In genomic region chr6:36929607-36930006, GRCh38 we compare ENCODE assay signal across 17 cellular contexts. TPM values are rescaled to one million over a fixed set of nuclear protein-coding genes. Genes with fewer than 3 reads are reported as not detected.
DNase-seq lines count a peak whose midpoint lies in the region; ATAC-seq, FAIRE-seq and TF ChIP-seq lines count a peak whose summit lies in the region.
"Had no signal": no experiment of that assay in that cellular context is flagged by ENCODE, and none has a peak within 500 bp of the region (broad histone marks: within the 10 kb centered on the region; RNA-seq: fewer than 3 reads in every experiment).

No MANE protein-coding gene starts in this region.

- WGBS in K562 (ENCODE audit: insufficient coverage, low coverage, missing lambda C conversion rate): 11% methylated on average over 5 of the region's 5 CpGs
- WGBS in smooth muscle cell (ENCODE audit: low lambda C conversion rate): 76% methylated on average over 5 of the region's 5 CpGs

- H4K20me1 ChIP-seq in K562 (replicated peaks; ENCODE audit: control insufficient read depth, insufficient read depth, low read length) (peaks cover 12% of the 10 kb centered on the region; the same call in 1 of the 2 replicates), smooth muscle cell (ENCODE audit: low read depth) (no peaks in the 10 kb centered on the region)

- no peak for TF ChIP-seq CTCF in HFFc6 (IDR thresholded peaks at IDR 0.05)
- TF ChIP-seq CTCF in K562 (IDR thresholded peaks at IDR 0.05 in 2 of 3, conservative IDR thresholded peaks at IDR 0.05 in 1 of 3; ENCODE audit: insufficient read depth in 2 of 3, low read depth in 1 of 3, low read length in 3 of 3): no peak
- no peak for TF ChIP-seq CTCF in smooth muscle cell (IDR thresholded peaks at IDR 0.05; ENCODE audit: borderline replicate concordance, insufficient read depth, poor library complexity, severe bottlenecking)

- in situ Hi-C loops in K562 (cut with MboI): no loop called here

- H3K4me3 Mint-ChIP-seq in HFFc6: no peak overlapping the region
- H3K4me3 Mint-ChIP-seq: activated CD4-positive, alpha-beta T cell treated with anti-CD3 and anti-CD28 coated beads, Interleukin-2, amount 10 ng/mL, durations not matched to agents 24 days and 14 days had no signal

- 0 out of 3 replicates have a peak, but pooled peaks have one; percentile 5 for ATAC-seq in K562
- no peak for ATAC-seq in HG02571 (IDR thresholded peaks at IDR 0.05; ENCODE audit: unreplicated experiment)

- H3K36me3 ChIP-seq in K562 (ENCODE audit: control insufficient read depth, insufficient read depth, low read length) (peaks cover 12% of the 10 kb centered on the region; the same call in 2 of the 3 replicates), smooth muscle cell (ENCODE audit: low read depth) (no peaks in the 10 kb centered on the region)
- H3K36me3 ChIP-seq: colonic mucosa had no signal

- no peak overlapping the region for H3K9ac ChIP-seq in K562 (ENCODE audit: insufficient read depth in 1 of 2, low read depth in 2 of 2, low read length in 2 of 2)
- H3K9ac ChIP-seq in smooth muscle cell (ENCODE audit: low read depth): no peak overlapping the region

- H2AFZ ChIP-seq in K562 (ENCODE audit: low read depth, low read length): no peak overlapping the region
- no peak overlapping the region for H2AFZ ChIP-seq in smooth muscle cell (ENCODE audit: low read depth)

- FAIRE-seq in K562 (lab: Jason Lieb, UNC): no peak
- FAIRE-seq: H54 had no signal

- POLR2A ChIA-PET in K562 (lab: Yijun Ruan, JAX): no interaction called here

- H3K4me3 ChIP-seq in K562 (no peak overlapping the region), smooth muscle cell (no peak overlapping the region)
- H3K4me3 ChIP-seq: colonic mucosa, upper lobe of right lung had no signal

- H3K4me1 ChIP-seq in K562 (replicated peaks in 1 of 2; ENCODE audit: control insufficient read depth in 2 of 2, insufficient read depth in 2 of 2, low read length in 2 of 2) (peaks cover 0 to 7% of the 10 kb centered on the region in 2 experiments; a peak in 2 of 5 replicates), smooth muscle cell (ENCODE audit: low read depth) (no peaks in the 10 kb centered on the region)
- H3K4me1 ChIP-seq: colonic mucosa had no signal

- H3K27me3 Mint-ChIP-seq in HFFc6 (ENCODE audit: insufficient read depth): peaks cover 1% of the 10 kb centered on the region; the same call in 1 of the 2 replicates
- H3K27me3 Mint-ChIP-seq: activated CD4-positive, alpha-beta T cell treated with anti-CD3 and anti-CD28 coated beads, Interleukin-2, amount 10 ng/mL, durations not matched to agents 24 days and 14 days had no signal

- intact Hi-C loops in K562 (cut with micrococcal nuclease): no loop called here

- no peak overlapping the region for H3K27ac ChIP-seq in K562 (ENCODE audit: extremely low read depth, low read depth, low read length)
- no peak overlapping the region for H3K27ac ChIP-seq in smooth muscle cell (ENCODE audit: low read depth)
- H3K27ac ChIP-seq: colonic mucosa, upper lobe of right lung had no signal

- no peaks in the 10 kb centered on the region for H3K79me2 ChIP-seq in K562 (ENCODE audit: control insufficient read depth, insufficient read depth, low read length)
- no peaks in the 10 kb centered on the region for H3K79me2 ChIP-seq in smooth muscle cell (ENCODE audit: low read depth)

- H3K9me3 Mint-ChIP-seq in HFFc6: no peaks in the 10 kb centered on the region
- H3K9me3 Mint-ChIP-seq: activated CD4-positive, alpha-beta T cell treated with anti-CD3 and anti-CD28 coated beads, Interleukin-2, amount 10 ng/mL, durations not matched to agents 24 days and 14 days had no signal

- H3K4me2 ChIP-seq in K562 (ENCODE audit: insufficient read depth, low read length) (no peak overlapping the region), smooth muscle cell (no peak overlapping the region)

- peaks cover 2 to 8% of the 10 kb centered on the region in 2 experiments; a peak in 4 of 5 replicates for H3K27me3 ChIP-seq in K562 (ENCODE audit: control insufficient read depth in 2 of 2, insufficient read depth in 2 of 2, low read length in 2 of 2)
- H3K27me3 ChIP-seq in smooth muscle cell (ENCODE audit: low read depth): no peaks in the 10 kb centered on the region
- H3K27me3 ChIP-seq: colonic mucosa, upper lobe of right lung had no signal

- DNase-seq in AG08395 (ENCODE audit: low spot score): peak; percentile 38
- peak; percentile 18 for DNase-seq in HFFc6
- no peak for DNase-seq in K562 (ENCODE audit: extremely low read depth in 1 of 4, low spot score in 3 of 4)
- DNase-seq in iris pigment epithelial cell (ENCODE audit: low read depth): peak; percentile 89
- DNase-seq in smooth muscle cell (lab: John Stamatoyannopoulos, UW; ENCODE audit: unreplicated experiment): no peak
- no peak for DNase-seq in NAMALWA (ENCODE audit: low spot score)
- DNase-seq in activated T-cell treated with anti-CD3 and anti-CD28 coated beads, Interleukin-2, amount 50 U/mL, for 1 hour: no peak
- DNase-seq: activated CD4-positive, alpha-beta T cell treated with anti-CD3 and anti-CD28 coated beads, Interleukin-2, amount 10 ng/mL, durations not matched to agents 24 days and 14 days; activated effector memory CD4-positive, alpha-beta T cell treated with anti-CD3 and anti-CD28 coated beads, Interleukin-2, amount 50 U/mL, for 16 hours; C1 segment of cervical spinal cord; colonic mucosa; Karpas-422; NCI-H524; SW 1271; upper lobe of right lung had no signal

- no TSS peak for BruUV-seq in K562 (replicated peaks; lab: Mats Ljungman, UMichigan)

- peaks cover 14% of the 10 kb centered on the region for H3K36me3 Mint-ChIP-seq in HFFc6 (ENCODE audit: low read depth)

- CTCF ChIA-PET in K562 (lab: Yijun Ruan, JAX; ENCODE audit: low intra/inter-chr PET ratio): no interaction called here

- H3K9me3 ChIP-seq in K562 (replicated peaks; ENCODE audit: control insufficient read depth, insufficient read depth, low read depth, low read length) (no peaks in the 10 kb centered on the region), smooth muscle cell (replicated peaks; ENCODE audit: low read depth) (no peaks in the 10 kb centered on the region)
- H3K9me3 ChIP-seq: colonic mucosa, upper lobe of right lung had no signal

- no peak for TF ChIP-seq POLR2A in K562 (conservative IDR thresholded peaks at IDR 0.05)

- peak overlapping the region; percentile 5; the same call in 1 of the 2 replicates for H3K27ac Mint-ChIP-seq in HFFc6

- H3K9me1 ChIP-seq in K562 (ENCODE audit: control insufficient read depth, insufficient read depth, low read length): no peaks in the 10 kb centered on the region

- TF ChIP-seq RAD21 in K562 (CRISPR knock-in tag; conservative IDR thresholded peaks at IDR 0.05 in 1 of 2, IDR thresholded peaks at IDR 0.05 in 1 of 2): no peak

- no peak for TF ChIP-seq EP300 in K562 (IDR thresholded peaks at IDR 0.05; ENCODE audit: low read length)

- H3K4me1 Mint-ChIP-seq in HFFc6 (ENCODE audit: low read depth): peaks cover 69% of the 10 kb centered on the region

- H3F3A ChIP-seq in smooth muscle cell (ENCODE audit: low read depth): no peaks in the 10 kb centered on the region

RNA-seq across cellular contexts. Expression of gene PI16, which starts 24.9 kb away (rescaled TPM):
- not detected for total RNA-seq in HFFc6 (2021; fragmentation: NEBNext Ultra II Directional; extraction: Animal tissue kit (Norgen Biotek cat#: 25700))
- 0.42 TPM in 1 of 2 replicates, not detected in the other for total RNA-seq in K562 (2011; cell fraction: chromatin; rRNA removed; ENCODE audit: low replicate concordance)
- total RNA-seq in K562 (2011; cell fraction: nucleolus; rRNA removed): 0.33 TPM in 1 of 2 replicates, not detected in the other
- 0.15 and 0.84 TPM in 2 replicates for total RNA-seq in K562 (2011; cell fraction: nucleoplasm; rRNA removed)
- 0.12 and 0.18 TPM in 2 replicates for total RNA-seq in K562 (2014; rRNA removed)
- total RNA-seq in K562 (2014; rRNA removed; fragmentation: Illumina TruSeq; extraction: Trizol): not detected in 2 replicates
- total RNA-seq in K562 (2015; rRNA removed; fragmentation: Illumina TruSeq; extraction: Trizol): not detected in 2 replicates
- total RNA-seq in K562 (2021): 0.18 TPM in 1 of 2 replicates, not detected in the other
- polyA plus RNA-seq in K562 (2011; rRNA removed): 0.06 TPM in 1 of 2 replicates, not detected in the other
- not detected in 2 replicates for polyA plus RNA-seq in K562 (2011; cell fraction: cytosol; rRNA removed)
- 0.06 and 0.13 TPM in 2 replicates for polyA plus RNA-seq in K562 (2011; cell fraction: nucleus; rRNA removed)
- polyA plus RNA-seq in K562 (2012): 0.10 and 0.64 TPM in 2 replicates
- 0.08 TPM in 1 of 2 replicates, not detected in the other for polyA plus RNA-seq in K562 (2014; fragmentation: Illumina TruSeq; extraction: Trizol)
- polyA plus RNA-seq in K562 (2014; fragmentation: Nextera tagmentation; extraction: Ambion mirVana): not detected
- polyA plus RNA-seq in K562 (2014; rRNA removed): 0.54 TPM in 1 of 2 replicates, not detected in the other
- not detected in 2 replicates for polyA minus RNA-seq in K562 (2011; rRNA and poly(A)+ RNA removed)
- polyA minus RNA-seq in K562 (2011; cell fraction: cytosol; rRNA and poly(A)+ RNA removed): not detected in 2 replicates
- polyA minus RNA-seq in K562 (2011; cell fraction: nucleus; rRNA and poly(A)+ RNA removed): 0.33 TPM in 1 of 2 replicates, not detected in the other
- 1.2 and 4.1 TPM in 2 replicates for total RNA-seq in smooth muscle cell
- 7.2 and 9.6 TPM in 2 replicates for polyA plus RNA-seq in smooth muscle cell
- total RNA-seq: activated CD4-positive, alpha-beta T cell treated with anti-CD3 and anti-CD28 coated beads, Interleukin-2, amount 10 ng/mL, durations not matched to agents 24 days and 14 days had no signal

RNA-seq across cellular contexts. Expression of gene C6orf89, which starts 43.9 kb away (rescaled TPM):
- total RNA-seq in HFFc6 (2021; fragmentation: NEBNext Ultra II Directional; extraction: Animal tissue kit (Norgen Biotek cat#: 25700)): 10 to 100 TPM; 71.3 to 89.2 (median 80.8) TPM
- total RNA-seq in K562 (2011; cell fraction: chromatin; rRNA removed; ENCODE audit: low replicate concordance): 94.9 and 122 TPM in 2 replicates
- total RNA-seq in K562 (2011; cell fraction: nucleolus; rRNA removed): 56.4 and 60.3 TPM in 2 replicates
- 122 and 177 TPM in 2 replicates for total RNA-seq in K562 (2011; cell fraction: nucleoplasm; rRNA removed)
- total RNA-seq in K562 (2014; rRNA removed) (47.2 and 63.5 TPM in 2 replicates), K562 (2014; rRNA removed; fragmentation: Illumina TruSeq; extraction: Trizol) (81.6 and 89.0 TPM in 2 replicates), K562 (2015; rRNA removed; fragmentation: Illumina TruSeq; extraction: Trizol) (56.9 and 58.5 TPM in 2 replicates), K562 (2021) (74.8 and 80.1 TPM in 2 replicates), smooth muscle cell (40.7 and 45.7 TPM in 2 replicates)
- polyA plus RNA-seq in K562 (2011; rRNA removed) (92.9 and 95.9 TPM in 2 replicates), K562 (2014; fragmentation: Illumina TruSeq; extraction: Trizol) (96.1 and 111 TPM in 2 replicates), K562 (2014; fragmentation: Nextera tagmentation; extraction: Ambion mirVana) (10 to 100 TPM; 35.2 to 41.9 TPM), K562 (2014; rRNA removed) (46.7 and 67.6 TPM in 2 replicates), smooth muscle cell (43.7 and 44.6 TPM in 2 replicates)
- polyA plus RNA-seq in K562 (2011; cell fraction: cytosol; rRNA removed): 47.9 and 60.0 TPM in 2 replicates
- 59.9 and 67.0 TPM in 2 replicates for polyA plus RNA-seq in K562 (2011; cell fraction: nucleus; rRNA removed)
- 71.0 and 74.5 TPM in 2 replicates for polyA plus RNA-seq in K562 (2012)
- 51.7 and 54.4 TPM in 2 replicates for polyA minus RNA-seq in K562 (2011; rRNA and poly(A)+ RNA removed)
- 23.9 and 29.3 TPM in 2 replicates for polyA minus RNA-seq in K562 (2011; cell fraction: cytosol; rRNA and poly(A)+ RNA removed)
- polyA minus RNA-seq in K562 (2011; cell fraction: nucleus; rRNA and poly(A)+ RNA removed): 9.6 and 22.3 TPM in 2 replicates

RNA-seq across cellular contexts. Expression of gene PPIL1, which starts 55.0 kb away (rescaled TPM):
- 10 to 100 TPM; 36.1 to 46.8 (median 39.6) TPM for total RNA-seq in HFFc6 (2021; fragmentation: NEBNext Ultra II Directional; extraction: Animal tissue kit (Norgen Biotek cat#: 25700))
- 16.9 and 22.0 TPM in 2 replicates for total RNA-seq in K562 (2011; cell fraction: chromatin; rRNA removed; ENCODE audit: low replicate concordance)
- total RNA-seq in K562 (2011; cell fraction: nucleolus; rRNA removed): 16.6 and 19.2 TPM in 2 replicates
- total RNA-seq in K562 (2011; cell fraction: nucleoplasm; rRNA removed): 25.1 and 30.4 TPM in 2 replicates
- total RNA-seq in K562 (2014; rRNA removed): 65.8 and 86.0 TPM in 2 replicates
- total RNA-seq in K562 (2014; rRNA removed; fragmentation: Illumina TruSeq; extraction: Trizol): 130 and 132 TPM in 2 replicates
- 107 and 119 TPM in 2 replicates for total RNA-seq in K562 (2015; rRNA removed; fragmentation: Illumina TruSeq; extraction: Trizol)
- total RNA-seq in K562 (2021): 86.9 and 90.1 TPM in 2 replicates
- polyA plus RNA-seq in K562 (2011; rRNA removed): 113 and 137 TPM in 2 replicates
- 95.1 and 112 TPM in 2 replicates for polyA plus RNA-seq in K562 (2011; cell fraction: cytosol; rRNA removed)
- 24.2 and 38.0 TPM in 2 replicates for polyA plus RNA-seq in K562 (2011; cell fraction: nucleus; rRNA removed)
- polyA plus RNA-seq in K562 (2012): 81.7 and 93.9 TPM in 2 replicates
- polyA plus RNA-seq in K562 (2014; fragmentation: Illumina TruSeq; extraction: Trizol): 116 and 156 TPM in 2 replicates
- polyA plus RNA-seq in K562 (2014; fragmentation: Nextera tagmentation; extraction: Ambion mirVana): 100 to 1,000 TPM; 195 to 205 TPM
- polyA plus RNA-seq in K562 (2014; rRNA removed): 87.9 and 108 TPM in 2 replicates
- polyA minus RNA-seq in K562 (2011; rRNA and poly(A)+ RNA removed): 105 and 126 TPM in 2 replicates
- polyA minus RNA-seq in K562 (2011; cell fraction: cytosol; rRNA and poly(A)+ RNA removed): 34.9 and 49.9 TPM in 2 replicates
- 11.2 and 16.2 TPM in 2 replicates for polyA minus RNA-seq in K562 (2011; cell fraction: nucleus; rRNA and poly(A)+ RNA removed)
- 49.3 and 57.6 TPM in 2 replicates for total RNA-seq in smooth muscle cell
- 34.6 and 45.4 TPM in 2 replicates for polyA plus RNA-seq in smooth muscle cell

RNA-seq across cellular contexts. Expression of gene MTCH1, which starts 56.4 kb away (rescaled TPM):
- 100 to 1,000 TPM; 263 to 301 (median 281) TPM for total RNA-seq in HFFc6 (2021; fragmentation: NEBNext Ultra II Directional; extraction: Animal tissue kit (Norgen Biotek cat#: 25700))
- 102 and 218 TPM in 2 replicates for total RNA-seq in K562 (2011; cell fraction: chromatin; rRNA removed; ENCODE audit: low replicate concordance)
- total RNA-seq in K562 (2011; cell fraction: nucleolus; rRNA removed): 162 and 195 TPM in 2 replicates
- total RNA-seq in K562 (2011; cell fraction: nucleoplasm; rRNA removed): 126 and 134 TPM in 2 replicates
- total RNA-seq in K562 (2014; rRNA removed) (118 and 148 TPM in 2 replicates), K562 (2014; rRNA removed; fragmentation: Illumina TruSeq; extraction: Trizol) (98.3 and 112 TPM in 2 replicates), K562 (2015; rRNA removed; fragmentation: Illumina TruSeq; extraction: Trizol) (114 and 122 TPM in 2 replicates), K562 (2021) (153 and 161 TPM in 2 replicates), smooth muscle cell (200 and 225 TPM in 2 replicates)
- polyA plus RNA-seq in K562 (2011; rRNA removed) (135 and 137 TPM in 2 replicates), K562 (2014; fragmentation: Illumina TruSeq; extraction: Trizol) (125 and 128 TPM in 2 replicates), K562 (2014; fragmentation: Nextera tagmentation; extraction: Ambion mirVana) (10 to 100 TPM in 1 of 2 experiments, 1 to 10 TPM in 1; 7.9 to 14.1 TPM), K562 (2014; rRNA removed) (102 and 116 TPM in 2 replicates), smooth muscle cell (441 and 517 TPM in 2 replicates)
- 156 and 157 TPM in 2 replicates for polyA plus RNA-seq in K562 (2011; cell fraction: cytosol; rRNA removed)
- polyA plus RNA-seq in K562 (2011; cell fraction: nucleus; rRNA removed): 338 and 345 TPM in 2 replicates
- 148 and 189 TPM in 2 replicates for polyA plus RNA-seq in K562 (2012)
- 101 and 125 TPM in 2 replicates for polyA minus RNA-seq in K562 (2011; rRNA and poly(A)+ RNA removed)
- polyA minus RNA-seq in K562 (2011; cell fraction: cytosol; rRNA and poly(A)+ RNA removed): 65.4 and 66.7 TPM in 2 replicates
- 139 and 166 TPM in 2 replicates for polyA minus RNA-seq in K562 (2011; cell fraction: nucleus; rRNA and poly(A)+ RNA removed)

Comparison
In these comparisons a context has a peak if more than half of its experiments do, and no peak if none do; other contexts are left out.
1. DNase-seq: peak in AG08395 (single experiment), HFFc6 (single experiment) and iris pigment epithelial cell (single experiment); none in K562 (0 of 4), smooth muscle cell (single experiment), NAMALWA (single experiment) and activated T-cell treated with anti-CD3 and anti-CD28 coated beads, Interleukin-2, amount 50 U/mL, for 1 hour (single experiment).